ENCODE assay signal across 11 cellular contexts in the genomic region with DNA sequence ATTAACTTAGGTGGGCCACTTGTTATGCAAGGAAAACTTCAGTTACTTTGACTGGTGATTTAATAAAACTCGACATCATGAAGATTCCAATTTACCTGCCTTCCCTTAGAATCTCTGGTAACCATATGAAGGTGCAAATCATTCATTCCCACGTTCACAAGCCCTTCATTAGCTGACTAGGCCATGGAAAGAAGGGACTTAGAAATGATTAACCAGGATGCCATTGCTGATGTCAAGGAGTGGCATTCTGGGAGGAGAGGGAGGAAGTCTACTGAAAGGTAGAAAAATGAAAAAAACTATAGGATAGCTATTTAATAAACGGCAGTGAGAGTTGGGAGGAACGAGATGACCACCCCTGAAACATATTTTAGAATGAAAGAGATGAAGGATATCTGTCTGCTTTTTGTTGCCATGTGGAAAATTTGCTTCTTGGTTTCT. TPM values are rescaled to one million over a fixed set of nuclear protein-coding genes. Genes with fewer than 3 reads are reported as not detected.
DNase-seq lines count a peak whose midpoint lies in the region; ATAC-seq and TF ChIP-seq lines count a peak whose summit lies in the region.
"Had no signal": no experiment of that assay in that cellular context is flagged by ENCODE, and none has a peak within 500 bp of the region (broad histone marks: within the 10 kb centered on the region; RNA-seq: fewer than 3 reads in every experiment).

No MANE protein-coding gene starts in this region.

- peaks cover 31 to 61% (median 42%) of the 10 kb centered on the region in 10 experiments for H3K4me1 ChIP-seq in BLaER1 treated with 17β-estradiol and CSF1 and Interleukin-3, amounts not matched to agents 10 nM and 100 nM

- H3K4me3 Mint-ChIP-seq in activated T-helper 1 cell treated with anti-CD3 and anti-CD28 coated beads, Interleukin-12 subunit alpha, Interleukin-12 subunit beta, Interleukin-2, Interleukin-4 antibody, amounts not matched to agents 30 ng/mL and 10 ng/mL and 1 ng/mL, durations not matched to agents 14 hours and 24 hours and 36 hours, result peak overlapping the region; percentile 97
- H3K4me3 Mint-ChIP-seq in memory B cell, result peak overlapping the region; percentile 85

- peaks cover 33% of the 10 kb centered on the region for H3K4me1 Mint-ChIP-seq in activated T-helper 1 cell treated with anti-CD3 and anti-CD28 coated beads, Interleukin-12 subunit alpha, Interleukin-12 subunit beta, Interleukin-2, Interleukin-4 antibody, amounts not matched to agents 30 ng/mL and 10 ng/mL and 1 ng/mL, durations not matched to agents 14 hours and 24 hours and 36 hours (ENCODE audit: low read depth)
- H3K4me1 Mint-ChIP-seq in memory B cell, result peaks cover 28% of the 10 kb centered on the region

- DNase-seq in HFF-Myc (ENCODE audit: extremely low read depth, low read depth) (no peak), memory B cell (ENCODE audit: low spot score in 2 of 2) (no peak), NCI-H345 treated with DMSO at 0.1 percent for 48 hours (lab: John Stamatoyannopoulos, UW; ENCODE audit: unreplicated experiment) (no peak), glomerular visceral epithelial cell (ENCODE audit: extremely low spot score) (no peak), NCI-H2029 treated with DMSO at 0.1 percent for 48 hours (lab: John Stamatoyannopoulos, UW) (no peak), NCI-H526 (lab: John Stamatoyannopoulos, UW) (no peak)
- no peak for DNase-seq in activated T-helper 1 cell treated with anti-CD3 and anti-CD28 coated beads, Interleukin-12 subunit alpha, Interleukin-12 subunit beta, Interleukin-2, Interleukin-4 antibody, amounts not matched to agents 30 ng/mL and 10 ng/mL and 1 ng/mL, durations not matched to agents 14 hours and 24 hours and 36 hours (ENCODE audit: low spot score)
- DNase-seq: activated effector memory CD4-positive, alpha-beta T cell treated with anti-CD3 and anti-CD28 coated beads, Interleukin-2, amount 50 U/mL, for 16 hours; NCI-H146; SHP77 treated with DMSO at 0.1 percent for 48 hours had no signal

- H3K9ac ChIP-seq in BLaER1 treated with 17β-estradiol and CSF1 and Interleukin-3, amounts not matched to agents 10 nM and 100 nM, result peak overlapping the region in 10 of 11 experiments; percentile 83 to 96 (median 92); a peak in 12 of 22 replicates

- H3K4me3 ChIP-seq in BLaER1 treated with 17β-estradiol and CSF1 and Interleukin-3, amounts not matched to agents 10 nM and 100 nM, result peak overlapping the region; percentile 65 to 80 (median 76); a peak in 17 of 20 replicates
- H3K4me3 ChIP-seq in HFF-Myc (replicated peaks; ENCODE audit: low read depth, low read length), result peak overlapping the region; percentile 73

- peak overlapping the region; percentile 95 for H3K27ac Mint-ChIP-seq in activated T-helper 1 cell treated with anti-CD3 and anti-CD28 coated beads, Interleukin-12 subunit alpha, Interleukin-12 subunit beta, Interleukin-2, Interleukin-4 antibody, amounts not matched to agents 30 ng/mL and 10 ng/mL and 1 ng/mL, durations not matched to agents 14 hours and 24 hours and 36 hours
- H3K27ac Mint-ChIP-seq in memory B cell, result peak overlapping the region; percentile 20

- no peaks in the 10 kb centered on the region for H3K9me3 Mint-ChIP-seq in activated T-helper 1 cell treated with anti-CD3 and anti-CD28 coated beads, Interleukin-12 subunit alpha, Interleukin-12 subunit beta, Interleukin-2, Interleukin-4 antibody, amounts not matched to agents 30 ng/mL and 10 ng/mL and 1 ng/mL, durations not matched to agents 14 hours and 24 hours and 36 hours
- H3K9me3 Mint-ChIP-seq in memory B cell, result no peaks in the 10 kb centered on the region

- no peaks in the 10 kb centered on the region for H3K27me3 ChIP-seq in BLaER1 treated with 17β-estradiol and CSF1 and Interleukin-3, amounts not matched to agents 10 nM and 100 nM

- intact Hi-C loops in activated T-helper 1 cell treated with anti-CD3 and anti-CD28 coated beads, Interleukin-12 subunit alpha, Interleukin-12 subunit beta, Interleukin-2, Interleukin-4 antibody, amounts not matched to agents 30 ng/mL and 10 ng/mL and 1 ng/mL, durations not matched to agents 14 hours and 24 hours and 36 hours (cut with micrococcal nuclease), result loop anchor here (2.0 to 10.0 kb wide), 5 partner anchors 41 to 769 kb away; a partner anchor contains a TSS

- peaks cover 38% of the 10 kb centered on the region for H3K36me3 Mint-ChIP-seq in activated T-helper 1 cell treated with anti-CD3 and anti-CD28 coated beads, Interleukin-12 subunit alpha, Interleukin-12 subunit beta, Interleukin-2, Interleukin-4 antibody, amounts not matched to agents 30 ng/mL and 10 ng/mL and 1 ng/mL, durations not matched to agents 14 hours and 24 hours and 36 hours (ENCODE audit: low read depth)
- peaks cover 17% of the 10 kb centered on the region for H3K36me3 Mint-ChIP-seq in memory B cell

- peak overlapping the region; percentile 82 to 97 (median 91) for H3K4me2 ChIP-seq in BLaER1 treated with 17β-estradiol and CSF1 and Interleukin-3, amounts not matched to agents 10 nM and 100 nM

- H3K9me3 ChIP-seq in BLaER1 treated with 17β-estradiol and CSF1 and Interleukin-3, amounts not matched to agents 10 nM and 100 nM (replicated peaks in 1 of 11), result 0 out of 22 replicates have a peak, but pooled peaks cover 0 to 3% (median 0%) of the 10 kb centered on the region in 11 experiments

- H3K27me3 Mint-ChIP-seq in activated T-helper 1 cell treated with anti-CD3 and anti-CD28 coated beads, Interleukin-12 subunit alpha, Interleukin-12 subunit beta, Interleukin-2, Interleukin-4 antibody, amounts not matched to agents 30 ng/mL and 10 ng/mL and 1 ng/mL, durations not matched to agents 14 hours and 24 hours and 36 hours (ENCODE audit: insufficient read depth), result no peaks in the 10 kb centered on the region
- H3K27me3 Mint-ChIP-seq in memory B cell, result no peaks in the 10 kb centered on the region

- H3K27ac ChIP-seq in BLaER1 treated with 17β-estradiol and CSF1 and Interleukin-3, amounts not matched to agents 10 nM and 100 nM, result peak overlapping the region in 8 of 11 experiments; percentile 87 to 97 (median 94); a peak in 13 of 22 replicates

- peaks cover 9 to 57% (median 49%) of the 10 kb centered on the region in 11 experiments; a peak in 21 of 22 replicates for H3K36me3 ChIP-seq in BLaER1 treated with 17β-estradiol and CSF1 and Interleukin-3, amounts not matched to agents 10 nM and 100 nM

- no peak for ATAC-seq in memory B cell (ENCODE audit: low read depth)

- peaks cover 0 to 16% (median 0%) of the 10 kb centered on the region in 11 experiments; a peak in 3 of 22 replicates for H4K20me1 ChIP-seq in BLaER1 treated with 17β-estradiol and CSF1 and Interleukin-3, amounts not matched to agents 10 nM and 100 nM

- no peak for TF ChIP-seq CTCF in HFF-Myc (IDR thresholded peaks at IDR 0.05; ENCODE audit: low read depth, low read length, missing control alignments)

RNA-seq across cellular contexts. Expression of a gene that starts 1.4 kb away (rescaled TPM):
- total RNA-seq in activated T-helper 1 cell treated with anti-CD3 and anti-CD28 coated beads, Interleukin-12 subunit alpha, Interleukin-12 subunit beta, Interleukin-2, Interleukin-4 antibody, amounts not matched to agents 30 ng/mL and 10 ng/mL and 1 ng/mL, durations not matched to agents 14 hours and 24 hours and 36 hours, result 287 and 299 TPM in 2 replicates
